8 cellular contexts compared by ENCODE assay signal in genomic region chr12:120583478-120584030, GRCh38. TPM values are rescaled to one million over a fixed set of nuclear protein-coding genes. Genes with fewer than 3 reads are reported as not detected.
DNase-seq lines count a peak whose midpoint lies in the region; ATAC-seq and TF ChIP-seq lines count a peak whose summit lies in the region.

No MANE protein-coding gene starts in this region.

- peaks cover 1% of the 10 kb centered on the region for H3K27me3 Mint-ChIP-seq in chondrocyte (ENCODE audit: low read depth)

- no peak overlapping the region for H3K27ac ChIP-seq in left lung

- peaks cover 0 to 28% of the 10 kb centered on the region in 2 donors for H3K27me3 ChIP-seq in left lung

- no peak for DNase-seq in AG04449 (ENCODE audit: low read depth, low spot score)
- DNase-seq in GOT3 (lab: John Stamatoyannopoulos, UW), result peak; percentile 15
- DNase-seq in NCI-H510A (lab: John Stamatoyannopoulos, UW), result peak; percentile 50
- DNase-seq in activated CD4-positive, alpha-beta T cell treated with anti-CD3 and anti-CD28 coated beads for 48 hours, result peak; percentile 90
- DNase-seq in chondrocyte (ENCODE audit: low spot score), result no peak
- peak; percentile 74 to 93 for DNase-seq in left lung
- DNase-seq in stimulated activated CD4-positive, alpha-beta T cell treated with anti-CD3 and anti-CD28 coated beads, Interleukin-4, amount 100 ng/mL, for 4 hours, result peak; percentile 75 to 84
- DNase-seq in cortex of kidney (lab: John Stamatoyannopoulos, UW), result no peak

- peaks cover 32% of the 10 kb centered on the region for H3K4me1 Mint-ChIP-seq in chondrocyte (ENCODE audit: low read depth)

- H3K4me3 ChIP-seq in AG04449 (ENCODE audit: low read depth, low read length) (peak overlapping the region; percentile 19; the same call in 1 of the 2 replicates), left lung (peak overlapping the region in 1 of 2 donors; percentile 41)

- peaks cover 4% of the 10 kb centered on the region for H3K36me3 Mint-ChIP-seq in chondrocyte (ENCODE audit: low read depth)

- POLR2A ChIA-PET in AG04449 (lab: Yijun Ruan, JAX), result no interaction called here

- peak; percentile 54 for ATAC-seq in left lung

- H3K27ac Mint-ChIP-seq in chondrocyte (ENCODE audit: unreplicated experiment), result no peak overlapping the region

- TF ChIP-seq CTCF in AG04449 (IDR thresholded peaks at IDR 0.05; ENCODE audit: insufficient read depth, low read length, missing control alignments), result peak; percentile 92
- peak; percentile 93 for TF ChIP-seq CTCF in chondrocyte (IDR thresholded peaks at IDR 0.05)
- peak; percentile 80 to 85 for TF ChIP-seq CTCF in left lung (IDR thresholded peaks at IDR 0.05)

- no peaks in the 10 kb centered on the region for H3K9me3 Mint-ChIP-seq in chondrocyte (ENCODE audit: low read depth)

- CTCF ChIA-PET in AG04449 (lab: Yijun Ruan, JAX), result interaction anchor here (0.7 to 6.9 kb wide), 38 partner anchors 9 to 647 kb away, joined by 3 to 103 read pairs (median 4); partner anchors contain the start of genes C12orf43 and UNC119B

- H3K4me3 Mint-ChIP-seq in chondrocyte (ENCODE audit: unreplicated experiment), result peak overlapping the region; percentile 20

- H3K9me3 ChIP-seq in left lung, result no peaks in the 10 kb centered on the region

- peaks cover 0 to 41% of the 10 kb centered on the region in 2 donors for H3K4me1 ChIP-seq in left lung

- intact Hi-C loops in left lung (cut with DNase I), result loop anchor here in 1 of 2 donors (10.0 kb wide), 2 partner anchors 61 to 131 kb away; partner anchors contain the start of genes CABP1 and UNC119B

- peaks cover 0 to 16% of the 10 kb centered on the region in 2 donors for H3K36me3 ChIP-seq in left lung

RNA-seq across cellular contexts. Expression of gene POP5, which starts 2.4 kb away (rescaled TPM):
- total RNA-seq in chondrocyte (25.1 to 59.8 TPM (median 27.8 TPM) in 3 replicates), left lung (10 to 100 TPM; 37.9 to 40.6 TPM)

RNA-seq across cellular contexts. Expression of gene RNF10, which starts 49.4 kb away (rescaled TPM):
- 136 to 138 TPM (median 136 TPM) in 3 replicates for total RNA-seq in chondrocyte
- 100 to 1,000 TPM; 208 to 218 TPM for total RNA-seq in left lung

RNA-seq across cellular contexts. Expression of gene COQ5, which starts 54.6 kb away (rescaled TPM):
- total RNA-seq in chondrocyte, result 16.2 to 22.9 TPM (median 19.8 TPM) in 3 replicates
- total RNA-seq in left lung, result 10 to 100 TPM; 23.1 to 27.9 TPM

RNA-seq across cellular contexts. Expression of gene CABP1, which starts 56.9 kb away (rescaled TPM):
- not detected in 3 replicates for total RNA-seq in chondrocyte
- total RNA-seq in left lung, result under 1 TPM; 0.37 to 0.38 TPM

Comparison
In these comparisons a context has a peak if more than half of its experiments do, and no peak if none do; other contexts are left out.
1. DNase-seq: peak in GOT3 (single experiment), NCI-H510A (single experiment), activated CD4-positive, alpha-beta T cell treated with anti-CD3 and anti-CD28 coated beads for 48 hours (single experiment), left lung (2 of 2) and stimulated activated CD4-positive, alpha-beta T cell treated with anti-CD3 and anti-CD28 coated beads, Interleukin-4, amount 100 ng/mL, for 4 hours (2 of 2); none in AG04449 (single experiment), chondrocyte (single experiment) and cortex of kidney (single experiment).
2. Peak in every context shown above with its lines, with median percentiles within 50 percentile points of each other: CTCF ChIP-seq.